1 cellular context compared by ENCODE assay signal in genomic region chr7:140673770-140674155, GRCh38.
TF ChIP-seq lines count a peak whose summit lies in the region.

No MANE protein-coding gene starts in this region.

TF ChIP-seq in liver, 16 proteins besides CTCF, POLR2A, EP300 and RAD21 (continued from another document):
- TF ChIP-seq GABPA (IDR thresholded peaks at IDR 0.05 in 1 of 2, conservative IDR thresholded peaks at IDR 0.05 in 1 of 2): no peak
- no peak for TF ChIP-seq HNF4G (IDR thresholded peaks at IDR 0.05)
